8 cellular contexts compared by ENCODE assay signal in genomic region chr11:78575478-78575877, GRCh38. TPM values are rescaled to one million over a fixed set of nuclear protein-coding genes. Genes with fewer than 3 reads are reported as not detected.
DNase-seq lines count a peak whose midpoint lies in the region; ATAC-seq and TF ChIP-seq lines count a peak whose summit lies in the region.

No MANE protein-coding gene starts in this region.

- H3K9me3 Mint-ChIP-seq in activated CD4-positive, alpha-beta T cell treated with anti-CD3 and anti-CD28 coated beads, Interleukin-2, amount 10 ng/mL, durations not matched to agents 24 days and 14 days, result no peaks in the 10 kb centered on the region
- no peaks in the 10 kb centered on the region for H3K9me3 Mint-ChIP-seq in activated naive CD8-positive, alpha-beta T cell treated with anti-CD3 and anti-CD28 coated beads for 36 hours

- no peaks in the 10 kb centered on the region for H3K27me3 ChIP-seq in kidney epithelial cell (ENCODE audit: control insufficient read depth, insufficient read depth, low read length)

- H3K27me3 Mint-ChIP-seq in activated CD4-positive, alpha-beta T cell treated with anti-CD3 and anti-CD28 coated beads, Interleukin-2, amount 10 ng/mL, durations not matched to agents 24 days and 14 days, result no peaks in the 10 kb centered on the region
- H3K27me3 Mint-ChIP-seq in activated naive CD8-positive, alpha-beta T cell treated with anti-CD3 and anti-CD28 coated beads for 36 hours, result no peaks in the 10 kb centered on the region

- H3K27ac Mint-ChIP-seq in activated CD4-positive, alpha-beta T cell treated with anti-CD3 and anti-CD28 coated beads, Interleukin-2, amount 10 ng/mL, durations not matched to agents 24 days and 14 days, result peak overlapping the region; percentile 92
- peak overlapping the region; percentile 11 for H3K27ac Mint-ChIP-seq in activated naive CD8-positive, alpha-beta T cell treated with anti-CD3 and anti-CD28 coated beads for 36 hours

- no peak for ATAC-seq in HG02588 (IDR thresholded peaks at IDR 0.05; ENCODE audit: unreplicated experiment)
- ATAC-seq in HG03196 (IDR thresholded peaks at IDR 0.05; ENCODE audit: unreplicated experiment), result no peak

- peak overlapping the region; percentile 66 for H3K27ac ChIP-seq in temporal lobe (ENCODE audit: low read depth, low read length)

- peaks cover 25% of the 10 kb centered on the region for H3K36me3 Mint-ChIP-seq in activated CD4-positive, alpha-beta T cell treated with anti-CD3 and anti-CD28 coated beads, Interleukin-2, amount 10 ng/mL, durations not matched to agents 24 days and 14 days (ENCODE audit: low read depth)
- H3K36me3 Mint-ChIP-seq in activated naive CD8-positive, alpha-beta T cell treated with anti-CD3 and anti-CD28 coated beads for 36 hours, result peaks cover 16% of the 10 kb centered on the region

- no peak for TF ChIP-seq CTCF in kidney epithelial cell (IDR thresholded peaks at IDR 0.05; ENCODE audit: insufficient read depth, low read length, poor library complexity, severe bottlenecking)

- H3K4me3 Mint-ChIP-seq in activated CD4-positive, alpha-beta T cell treated with anti-CD3 and anti-CD28 coated beads, Interleukin-2, amount 10 ng/mL, durations not matched to agents 24 days and 14 days, result peak overlapping the region; percentile 94
- peak overlapping the region; percentile 94 for H3K4me3 Mint-ChIP-seq in activated naive CD8-positive, alpha-beta T cell treated with anti-CD3 and anti-CD28 coated beads for 36 hours

- intact Hi-C loops in activated CD4-positive, alpha-beta T cell treated with anti-CD3 and anti-CD28 coated beads, Interleukin-2, amount 10 ng/mL, durations not matched to agents 24 days and 14 days (cut with micrococcal nuclease), result loop anchor here (2.0 kb wide), 2 partner anchors 581 to 755 kb away; partner anchors contain the start of genes AAMDC, INTS4 and RSF1

- DNase-seq in activated CD4-positive, alpha-beta T cell treated with anti-CD3 and anti-CD28 coated beads, Interleukin-2, amount 10 ng/mL, durations not matched to agents 24 days and 14 days, result no peak
- DNase-seq in activated CD4-positive, alpha-beta T cell treated with anti-CD3 and anti-CD28 coated beads, Interleukin-2, amount 50 U/mL, for 1 hour, result no peak
- DNase-seq in activated naive CD8-positive, alpha-beta T cell treated with anti-CD3 and anti-CD28 coated beads for 36 hours, result no peak
- DNase-seq in kidney epithelial cell (ENCODE audit: low read depth), result no peak
- no peak for DNase-seq in ecto neural progenitor cell (ENCODE audit: low spot score)

- no peaks in the 10 kb centered on the region for H3K36me3 ChIP-seq in kidney epithelial cell (ENCODE audit: control insufficient read depth, insufficient read depth, low read length)

- H3K4me1 Mint-ChIP-seq in activated CD4-positive, alpha-beta T cell treated with anti-CD3 and anti-CD28 coated beads, Interleukin-2, amount 10 ng/mL, durations not matched to agents 24 days and 14 days, result peaks cover 26% of the 10 kb centered on the region
- peaks cover 17% of the 10 kb centered on the region for H3K4me1 Mint-ChIP-seq in activated naive CD8-positive, alpha-beta T cell treated with anti-CD3 and anti-CD28 coated beads for 36 hours

- peak overlapping the region; percentile 89 for H3K4me3 ChIP-seq in kidney epithelial cell (ENCODE audit: low read depth, low read length)

RNA-seq across cellular contexts. Expression of gene NARS2, which starts 0.8 kb away (rescaled TPM):
- total RNA-seq in activated CD4-positive, alpha-beta T cell treated with anti-CD3 and anti-CD28 coated beads, Interleukin-2, amount 10 ng/mL, durations not matched to agents 24 days and 14 days, result 38.0 and 43.3 TPM in 2 replicates
- total RNA-seq in activated naive CD8-positive, alpha-beta T cell treated with anti-CD3 and anti-CD28 coated beads for 36 hours, result 10 to 100 TPM; 25.7 to 32.3 TPM
- total RNA-seq in kidney epithelial cell (16.7 and 25.5 TPM in 2 replicates), temporal lobe (23.4 TPM)
